Comparison of ENCODE assay signal across 8 cellular contexts in genomic region chr12:82527165-82527780, GRCh38.
DNase-seq lines count a peak whose midpoint lies in the region; ATAC-seq and TF ChIP-seq lines count a peak whose summit lies in the region.

No MANE protein-coding gene starts in this region.

- no peaks in the 10 kb centered on the region for H3K9me3 ChIP-seq in BE2C

- no peak overlapping the region for H3K4me3 ChIP-seq in BE2C (ENCODE audit: low read depth, low read length)

- no peaks in the 10 kb centered on the region for H3K4me1 ChIP-seq in BE2C
- no peaks in the 10 kb centered on the region for H3K4me1 ChIP-seq in foreskin keratinocyte

- no peaks in the 10 kb centered on the region for H3K36me3 ChIP-seq in BE2C

- peak; percentile 56 for ATAC-seq in HG02870 (IDR thresholded peaks at IDR 0.05; ENCODE audit: unreplicated experiment)
- ATAC-seq in foreskin keratinocyte: peak; percentile 66
- no peak for ATAC-seq in HG02981 (IDR thresholded peaks at IDR 0.05; ENCODE audit: unreplicated experiment)

- in situ Hi-C loops in GM13976 (cut with MboI; ENCODE audit: low sequenced_read_pairs, unreplicated experiment): loop anchor here (10.0 kb wide), 1 partner anchor 98 kb away; no protein-coding TSS in a partner anchor

- H3K27me3 ChIP-seq in BE2C: no peaks in the 10 kb centered on the region; the same call in 1 of the 2 replicates
- H3K27me3 ChIP-seq in foreskin keratinocyte: peaks cover 4% of the 10 kb centered on the region

- TF ChIP-seq CTCF in BE2C (IDR thresholded peaks at IDR 0.05; ENCODE audit: low read depth, low read length) (peak; percentile 94), GM13976 (IDR thresholded peaks at IDR 0.05; ENCODE audit: borderline replicate concordance, control extremely low read depth, extremely low read depth, insufficient read depth, missing control alignments) (peak; percentile 86), VCaP (conservative IDR thresholded peaks at IDR 0.05) (peak; percentile 98), foreskin keratinocyte (conservative IDR thresholded peaks at IDR 0.05) (peak; percentile 93)

- H3K27ac ChIP-seq in VCaP (no peak overlapping the region), foreskin keratinocyte (no peak overlapping the region)

- DNase-seq in BE2C (peak; percentile 55), GM13976 (ENCODE audit: low spot score) (peak; percentile 26), NCI-H187 (lab: John Stamatoyannopoulos, UW) (peak; percentile 22 to 58), foreskin keratinocyte (peak in 1 of 2 donors; percentile 26), putamen (ENCODE audit: low spot score) (peak; percentile 86)
